Comparison of ENCODE assay signal across 8 cellular contexts in genomic region chr11:47565340-47566165, GRCh38. TPM values are rescaled to one million over a fixed set of nuclear protein-coding genes. Genes with fewer than 3 reads are reported as not detected.
A peak's percentile ranks its signal among the peaks of the same experiment; 100 is the strongest.
DNase-seq lines count a peak whose midpoint lies in the region; ATAC-seq and TF ChIP-seq lines count a peak whose summit lies in the region.

Gene PTPMT1 (plus strand): TSS chr11:47565599. CDS start chr11:47565623, 24 bp downstream.

- H3K27me3 ChIP-seq in colonic mucosa: no peaks in the 10 kb centered on the region

- H3K9ac ChIP-seq in colonic mucosa (ENCODE audit: low read depth in 2 of 2, low read length in 2 of 2): peak within 1 kb of the TSS; percentile 95 to 98

- H3K27ac ChIP-seq in colonic mucosa: peak within 1 kb of the TSS; percentile 55

- no peaks in the 10 kb centered on the region for H3K9me3 ChIP-seq in colonic mucosa

- TF ChIP-seq CTCF in colonic mucosa (IDR thresholded peaks at IDR 0.05): no peak

- ATAC-seq in HG02763 (IDR thresholded peaks at IDR 0.05; ENCODE audit: unreplicated experiment): peak; percentile 79

- peak; percentile 44 for DNase-seq in NCI-H345 (lab: John Stamatoyannopoulos, UW)
- DNase-seq in NCI-H345 treated with DMSO at 0.1 percent for 48 hours (lab: John Stamatoyannopoulos, UW; ENCODE audit: unreplicated experiment): no peak
- DNase-seq in NCI-H2029 (lab: John Stamatoyannopoulos, UW): peak; percentile 65
- peak; percentile 40 for DNase-seq in activated CD4-positive, alpha-beta T cell treated with anti-CD3 and anti-CD28 coated beads for 1 hour
- peak; percentile 70 for DNase-seq in colonic mucosa
- DNase-seq in left kidney (ENCODE audit: low read depth, low spot score): peak; percentile 94
- DNase-seq in stimulated activated CD4-positive, alpha-beta T cell treated with anti-CD3 and anti-CD28 coated beads, Interleukin-4, amount 100 ng/mL, for 1 hour: peak; percentile 71

- intact Hi-C loops in colonic mucosa (cut with DNase I): no loop called here

- H3K36me3 ChIP-seq in colonic mucosa: no peaks in the 10 kb centered on the region

- peak within 1 kb of the TSS; percentile 97 for H3K4me3 ChIP-seq in colonic mucosa

- peaks cover 4% of the 10 kb centered on the region for H3K4me1 ChIP-seq in colonic mucosa

RNA-seq across cellular contexts. Expression of gene PTPMT1, which starts in this region (rescaled TPM):
- total RNA-seq in colonic mucosa: 10 to 100 TPM; 33.6 to 52.5 TPM
